15 cellular contexts compared by ENCODE assay signal in genomic region chr20:46214831-46215488, GRCh38.
DNase-seq lines count a peak whose midpoint lies in the region; ATAC-seq and TF ChIP-seq lines count a peak whose summit lies in the region.
"Had no signal": no experiment of that assay in that cellular context is flagged by ENCODE, and none has a peak within 500 bp of the region (broad histone marks: within the 10 kb centered on the region; RNA-seq: fewer than 3 reads in every experiment).

No MANE protein-coding gene starts in this region.

- H3K9me3 Mint-ChIP-seq in neural progenitor cell, result no peaks in the 10 kb centered on the region
- H3K9me3 Mint-ChIP-seq: CD4-positive, alpha-beta memory T cell; naive thymus-derived CD4-positive, alpha-beta T cell had no signal

- H3K27ac Mint-ChIP-seq in neural progenitor cell, result peak overlapping the region; percentile 39
- H3K27ac Mint-ChIP-seq: CD4-positive, alpha-beta memory T cell; naive thymus-derived CD4-positive, alpha-beta T cell had no signal

- H3K36me3 ChIP-seq in neural progenitor cell, result no peaks in the 10 kb centered on the region
- H3K36me3 ChIP-seq: left ventricle myocardium inferior had no signal

- peak; percentile 15 for DNase-seq in NCI-H1694 (lab: John Stamatoyannopoulos, UW)
- no peak for DNase-seq in NCI-H1694 treated with DMSO at 0.1 percent for 48 hours (lab: John Stamatoyannopoulos, UW)
- peak; percentile 20 for DNase-seq in LHCN-M2 (ENCODE audit: low read depth)
- peak; percentile 51 for DNase-seq in SW480 (ENCODE audit: low spot score)
- DNase-seq in neural progenitor cell (ENCODE audit: low spot score), result no peak
- DNase-seq in mesenteric fat pad (ENCODE audit: low spot score), result no peak
- DNase-seq: activated CD4-positive, alpha-beta T cell treated with anti-CD3 and anti-CD28 coated beads for 48 hours; activated T-cell treated with anti-CD3 and anti-CD28 coated beads, Interleukin-2, amount 50 U/mL, for 1 hour; CD4-positive, alpha-beta memory T cell; central memory CD4-positive, alpha-beta T cell; left ventricle myocardium inferior; MM.1S; naive thymus-derived CD4-positive, alpha-beta T cell had no signal

- ATAC-seq in SK-N-SH treated with all-trans-retinoic acid at 6 μM for 48 hours (no peak; the same call in 2 of the 3 replicates), GM18873 (IDR thresholded peaks at IDR 0.05; ENCODE audit: low FRiP score, unreplicated experiment) (no peak)
- ATAC-seq: naive thymus-derived CD4-positive, alpha-beta T cell had no signal

- H4K20me1 ChIP-seq in neural progenitor cell (ENCODE audit: low read depth), result no peaks in the 10 kb centered on the region

- H3K4me3 Mint-ChIP-seq in neural progenitor cell, result peak overlapping the region; percentile 23
- H3K4me3 Mint-ChIP-seq: CD4-positive, alpha-beta memory T cell; naive thymus-derived CD4-positive, alpha-beta T cell had no signal

- no peak overlapping the region for H3K27ac ChIP-seq in neural progenitor cell

- no peaks in the 10 kb centered on the region for H3K27me3 ChIP-seq in neural progenitor cell

- no peaks in the 10 kb centered on the region for H3K36me3 Mint-ChIP-seq in neural progenitor cell
- H3K36me3 Mint-ChIP-seq: CD4-positive, alpha-beta memory T cell; naive thymus-derived CD4-positive, alpha-beta T cell had no signal

- no peak for TF ChIP-seq CTCF in neural progenitor cell (IDR thresholded peaks at IDR 0.05)

- peaks cover 9% of the 10 kb centered on the region for H3K27me3 Mint-ChIP-seq in neural progenitor cell (ENCODE audit: insufficient read depth, low read depth)

- H3K4me3 ChIP-seq in neural progenitor cell, result no peak overlapping the region
- H3K4me3 ChIP-seq: left ventricle myocardium inferior had no signal

- H3K79me2 ChIP-seq in neural progenitor cell (ENCODE audit: low read depth), result no peaks in the 10 kb centered on the region

- H3K9ac ChIP-seq in neural progenitor cell, result no peak overlapping the region

- peaks cover 41% of the 10 kb centered on the region for H3K4me1 ChIP-seq in neural progenitor cell

- peaks cover 47% of the 10 kb centered on the region for H3K4me1 Mint-ChIP-seq in neural progenitor cell

- H3K9me3 ChIP-seq in neural progenitor cell (ENCODE audit: low read depth), result no peaks in the 10 kb centered on the region
- H3K9me3 ChIP-seq: left ventricle myocardium inferior had no signal

- no peak overlapping the region for H2AFZ ChIP-seq in neural progenitor cell (replicated peaks)

- no peak overlapping the region for H3K4me2 ChIP-seq in neural progenitor cell

- H3F3A ChIP-seq in neural progenitor cell (ENCODE audit: low read depth), result peaks cover 37% of the 10 kb centered on the region

TF ChIP-seq in SK-N-SH treated with all-trans-retinoic acid at 6 μM for 48 hours, 23 proteins besides CTCF, POLR2A, EP300 and RAD21:
- TF ChIP-seq ZC3H10 (CRISPR knock-in tag; IDR thresholded peaks at IDR 0.05), result no peak
- TF ChIP-seq ZFP30 (CRISPR knock-in tag; IDR thresholded peaks at IDR 0.05), result no peak
- TF ChIP-seq CSRNP3 (CRISPR knock-in tag; IDR thresholded peaks at IDR 0.05), result no peak
- no peak for TF ChIP-seq TCF4 (CRISPR knock-in tag; IDR thresholded peaks at IDR 0.05; ENCODE audit: borderline replicate concordance)
- no peak for TF ChIP-seq SNAI2 (CRISPR knock-in tag; IDR thresholded peaks at IDR 0.05)
- no peak for TF ChIP-seq PATZ1 (CRISPR knock-in tag; IDR thresholded peaks at IDR 0.05; ENCODE audit: borderline replicate concordance)
- TF ChIP-seq POU6F1 (CRISPR knock-in tag; IDR thresholded peaks at IDR 0.05; ENCODE audit: borderline replicate concordance, low read depth), result no peak
- TF ChIP-seq CREB5 (CRISPR knock-in tag; IDR thresholded peaks at IDR 0.05; ENCODE audit: low read depth), result no peak
- TF ChIP-seq ZFP3 (CRISPR knock-in tag; IDR thresholded peaks at IDR 0.05), result no peak
- no peak for TF ChIP-seq ZNF70 (CRISPR knock-in tag; IDR thresholded peaks at IDR 0.05)
- TF ChIP-seq CSDC2 (CRISPR knock-in tag; IDR thresholded peaks at IDR 0.05), result no peak
- TF ChIP-seq GLIS3 (CRISPR knock-in tag; IDR thresholded peaks at IDR 0.05), result no peak
- TF ChIP-seq RARB (CRISPR knock-in tag; IDR thresholded peaks at IDR 0.05), result no peak
- no peak for TF ChIP-seq BACH2 (CRISPR knock-in tag; IDR thresholded peaks at IDR 0.05; ENCODE audit: borderline replicate concordance)
- TF ChIP-seq ESRRG (CRISPR knock-in tag; IDR thresholded peaks at IDR 0.05), result no peak
- no peak for TF ChIP-seq PPARA (CRISPR knock-in tag; IDR thresholded peaks at IDR 0.05; ENCODE audit: borderline replicate concordance)

Comparison
In these comparisons a context has a peak if more than half of its experiments do, and no peak if none do; other contexts are left out.
1. DNase-seq: peak in NCI-H1694 (single experiment), LHCN-M2 (single experiment) and SW480 (single experiment); none in NCI-H1694 treated with DMSO at 0.1 percent for 48 hours (single experiment), neural progenitor cell (single experiment) and mesenteric fat pad (single experiment).